ENCODE assay signal across 1 cellular context in the genomic region with DNA sequence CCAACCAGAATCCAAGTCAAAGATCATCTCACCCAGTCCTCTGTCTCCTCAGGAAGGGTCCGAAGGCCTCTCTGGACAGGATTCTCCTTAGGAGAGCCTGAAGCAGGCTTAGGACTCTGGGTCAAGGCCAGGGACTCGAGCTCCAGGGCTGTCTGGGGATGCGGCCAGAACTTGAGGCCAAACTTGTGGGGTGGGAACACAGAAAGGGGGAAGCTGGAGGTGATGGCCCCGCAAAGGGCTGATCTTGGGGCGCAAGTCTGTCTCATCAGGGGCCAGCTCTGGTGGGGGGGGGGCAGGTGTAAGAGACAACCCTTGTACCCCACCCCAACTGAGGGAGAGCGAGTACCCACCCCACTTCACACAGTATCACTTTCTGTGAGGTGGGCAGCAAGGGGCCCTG.
TF ChIP-seq lines count a peak whose summit lies in the region.

No MANE protein-coding gene starts in this region.

TF ChIP-seq in WTC11, 78 proteins besides CTCF, POLR2A, EP300 and RAD21 (continued from another document):
- TF ChIP-seq ZMAT4 (CRISPR knock-in tag; IDR thresholded peaks at IDR 0.05) (no peak), GTF2I (CRISPR knock-in tag; conservative IDR thresholded peaks at IDR 0.05) (no peak), ZNF121 (CRISPR knock-in tag; IDR thresholded peaks at IDR 0.05) (no peak), SMAD3 (CRISPR knock-in tag; IDR thresholded peaks at IDR 0.05; ENCODE audit: borderline replicate concordance) (no peak), PRRX2 (CRISPR knock-in tag; IDR thresholded peaks at IDR 0.05) (no peak)
- TF ChIP-seq, protein P1, sequence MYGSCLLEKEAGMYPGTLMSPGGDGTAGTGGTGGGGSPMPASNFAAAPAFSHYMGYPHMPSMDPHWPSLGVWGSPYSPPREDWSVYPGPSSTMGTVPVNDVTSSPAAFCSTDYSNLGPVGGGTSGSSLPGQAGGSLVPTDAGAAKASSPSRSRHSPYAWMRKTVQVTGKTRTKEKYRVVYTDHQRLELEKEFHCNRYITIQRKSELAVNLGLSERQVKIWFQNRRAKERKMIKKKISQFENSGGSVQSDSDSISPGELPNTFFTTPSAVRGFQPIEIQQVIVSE (CRISPR knock-in tag; IDR thresholded peaks at IDR 0.05; ENCODE audit: borderline replicate concordance), result no peak
- TF ChIP-seq, protein P2, sequence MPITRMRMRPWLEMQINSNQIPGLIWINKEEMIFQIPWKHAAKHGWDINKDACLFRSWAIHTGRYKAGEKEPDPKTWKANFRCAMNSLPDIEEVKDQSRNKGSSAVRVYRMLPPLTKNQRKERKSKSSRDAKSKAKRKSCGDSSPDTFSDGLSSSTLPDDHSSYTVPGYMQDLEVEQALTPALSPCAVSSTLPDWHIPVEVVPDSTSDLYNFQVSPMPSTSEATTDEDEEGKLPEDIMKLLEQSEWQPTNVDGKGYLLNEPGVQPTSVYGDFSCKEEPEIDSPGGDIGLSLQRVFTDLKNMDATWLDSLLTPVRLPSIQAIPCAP (CRISPR knock-in tag; IDR thresholded peaks at IDR 0.05), result no peak
